In genomic region chr2:234355052-234355720, GRCh38 we compare ENCODE assay signal across 18 cellular contexts.
DNase-seq lines count a peak whose midpoint lies in the region; ATAC-seq, FAIRE-seq and TF ChIP-seq lines count a peak whose summit lies in the region.
"Had no signal": no experiment of that assay in that cellular context is flagged by ENCODE, and none has a peak within 500 bp of the region (broad histone marks: within the 10 kb centered on the region; RNA-seq: fewer than 3 reads in every experiment).

No MANE protein-coding gene starts in this region.

- peaks cover 14% of the 10 kb centered on the region for H3K4me1 Mint-ChIP-seq in glutamatergic neuron (ENCODE audit: low read depth, unreplicated experiment)

- CTCF ChIA-PET in A549 (lab: Yijun Ruan, JAX), result no interaction called here

- H3K9me3 ChIP-seq in A549, result peaks cover 18% of the 10 kb centered on the region

- 86% methylated on average over 10 of the region's 11 CpGs for WGBS in A549 (ENCODE audit: missing lambda C conversion rate)

- DNase-seq in A549 (ENCODE audit: low read depth in 1 of 2, low spot score in 1 of 2) (no peak), GM12865 (ENCODE audit: low read depth) (peak; percentile 20), NCI-H2171 treated with DMSO at 0.1 percent for 48 hours (lab: John Stamatoyannopoulos, UW) (peak; percentile 82), glutamatergic neuron (peak; percentile 36), NCI-H187 treated with DMSO at 0.1 percent for 48 hours (lab: John Stamatoyannopoulos, UW) (no peak), AG20443 (ENCODE audit: low spot score) (no peak)
- DNase-seq in stimulated activated CD4-positive, alpha-beta T cell treated with anti-CD3 and anti-CD28 coated beads, Interleukin-12 subunit alpha, Interleukin-12 subunit beta, amount 100 ng/mL, for 4 hours, result no peak
- DNase-seq: activated CD4-positive, alpha-beta T cell treated with anti-CD3 and anti-CD28 coated beads, Interleukin-2, amount 10 ng/mL, durations not matched to agents 24 days and 14 days; activated naive CD8-positive, alpha-beta T cell treated with anti-CD3 and anti-CD28 coated beads, Interleukin-2, amount 50 U/mL, for 24 hours; activated T-cell treated with anti-CD3 and anti-CD28 coated beads, Interleukin-2, amount 50 U/mL, for 4 hours; cerebellar nuclear complex; DMS79; KBM-7; naive thymus-derived CD8-positive, alpha-beta T cell had no signal

- TF ChIP-seq CTCF in A549 (IDR thresholded peaks at IDR 0.05) (no peak), GM12865 (IDR thresholded peaks at IDR 0.05; ENCODE audit: insufficient read depth, low read depth, low read length, missing control alignments) (no peak), glutamatergic neuron (IDR thresholded peaks at IDR 0.05; ENCODE audit: partially characterized antibody, unreplicated experiment) (no peak)

- no peak for ATAC-seq in A549
- no peak for ATAC-seq in activated CD4-positive, CD25-positive, alpha-beta regulatory T cell treated with anti-CD3 and anti-CD28 coated beads, Interleukin-2, amount 50 U/mL, for 24 hours
- ATAC-seq: activated naive CD8-positive, alpha-beta T cell treated with anti-CD3 and anti-CD28 coated beads, Interleukin-2, amount 50 U/mL, for 24 hours; activated T-cell treated with anti-CD3 and anti-CD28 coated beads, Interleukin-2, amount 50 U/mL, for 4 hours; GM12878; naive thymus-derived CD8-positive, alpha-beta T cell had no signal

- H3K27ac Mint-ChIP-seq in glutamatergic neuron (ENCODE audit: unreplicated experiment), result no peak overlapping the region
- H3K27ac Mint-ChIP-seq: activated naive CD8-positive, alpha-beta T cell treated with anti-CD3 and anti-CD28 coated beads, Interleukin-2, amount 50 U/mL, for 24 hours had no signal

- no peak for TF ChIP-seq EP300 in A549 (IDR thresholded peaks at IDR 0.05)

- FAIRE-seq in A549 (lab: Jason Lieb, UNC), result no peak
- FAIRE-seq: GM12878 had no signal

- H3K27ac ChIP-seq in A549, result peak overlapping the region; percentile 38 to 73; a peak in 4 of 6 replicates
- H3K27ac ChIP-seq: Peyer's patch, tibial nerve had no signal

- POLR2A ChIA-PET in A549 (lab: Yijun Ruan, JAX), result no interaction called here

- no peak overlapping the region for H3K4me2 ChIP-seq in A549

- peaks cover 2% of the 10 kb centered on the region for H3K27me3 Mint-ChIP-seq in glutamatergic neuron (ENCODE audit: unreplicated experiment)
- H3K27me3 Mint-ChIP-seq: activated CD4-positive, alpha-beta T cell treated with anti-CD3 and anti-CD28 coated beads, Interleukin-2, amount 10 ng/mL, durations not matched to agents 24 days and 14 days; activated naive CD8-positive, alpha-beta T cell treated with anti-CD3 and anti-CD28 coated beads, Interleukin-2, amount 50 U/mL, for 24 hours; naive thymus-derived CD8-positive, alpha-beta T cell had no signal

- peaks cover 12% of the 10 kb centered on the region for H3K4me1 ChIP-seq in A549
- H3K4me1 ChIP-seq: Peyer's patch, tibial nerve had no signal

- H3K4me3 ChIP-seq in A549, result no peak overlapping the region
- H3K4me3 ChIP-seq in GM12865 (ENCODE audit: low read depth, low read length), result no peak overlapping the region
- H3K4me3 ChIP-seq: GM12878, Peyer's patch, tibial nerve had no signal

- no peak for TF ChIP-seq POLR2A in A549 (IDR thresholded peaks at IDR 0.05; ENCODE audit: low read length)

- peaks cover 3% of the 10 kb centered on the region for H3K9me3 Mint-ChIP-seq in glutamatergic neuron (ENCODE audit: unreplicated experiment)

- no peak overlapping the region for H3K4me3 Mint-ChIP-seq in glutamatergic neuron (ENCODE audit: unreplicated experiment)
- H3K4me3 Mint-ChIP-seq: activated CD4-positive, alpha-beta T cell treated with anti-CD3 and anti-CD28 coated beads, Interleukin-2, amount 10 ng/mL, durations not matched to agents 24 days and 14 days; activated naive CD8-positive, alpha-beta T cell treated with anti-CD3 and anti-CD28 coated beads, Interleukin-2, amount 50 U/mL, for 24 hours; activated T-cell treated with anti-CD3 and anti-CD28 coated beads, Interleukin-2, amount 50 U/mL, for 4 hours had no signal

- TF ChIP-seq RAD21 in A549 (conservative IDR thresholded peaks at IDR 0.05 in 1 of 2, IDR thresholded peaks at IDR 0.05 in 1 of 2), result no peak

- peaks cover 20% of the 10 kb centered on the region for H3K36me3 Mint-ChIP-seq in glutamatergic neuron (ENCODE audit: unreplicated experiment)

TF ChIP-seq in A549, 52 proteins besides CTCF, POLR2A, EP300 and RAD21:
- no peak for TF ChIP-seq RCOR1 (IDR thresholded peaks at IDR 0.05; ENCODE audit: low read depth, low read length)
- TF ChIP-seq E2F6 (IDR thresholded peaks at IDR 0.05; ENCODE audit: borderline replicate concordance, low read depth), result no peak
- TF ChIP-seq RARB (CRISPR knock-in tag; IDR thresholded peaks at IDR 0.05), result no peak
- no peak for TF ChIP-seq SREBF2 (IDR thresholded peaks at IDR 0.05)
- TF ChIP-seq ZNF302 (CRISPR knock-in tag; IDR thresholded peaks at IDR 0.05), result no peak
- no peak for TF ChIP-seq ZSCAN20 (CRISPR knock-in tag; IDR thresholded peaks at IDR 0.05)
- TF ChIP-seq PBX3 (IDR thresholded peaks at IDR 0.05), result no peak
- no peak for TF ChIP-seq HEYL (CRISPR knock-in tag; IDR thresholded peaks at IDR 0.05)
- TF ChIP-seq HDAC2 (IDR thresholded peaks at IDR 0.05), result no peak
- no peak for TF ChIP-seq TP53 (CRISPR knock-in tag; IDR thresholded peaks at IDR 0.05)
- no peak for TF ChIP-seq MAZ (IDR thresholded peaks at IDR 0.05; ENCODE audit: borderline replicate concordance, low read depth, low read length)
- no peak for TF ChIP-seq RNF2 (IDR thresholded peaks at IDR 0.05; ENCODE audit: borderline replicate concordance, low read depth)
- TF ChIP-seq EHMT2 (IDR thresholded peaks at IDR 0.05; ENCODE audit: low read depth), result no peak
- TF ChIP-seq NR3C1 (IDR thresholded peaks at IDR 0.05), result no peak

Comparison
In these comparisons a context has a peak if more than half of its experiments do, and no peak if none do; other contexts are left out.
1. DNase-seq: peak in GM12865 (single experiment), NCI-H2171 treated with DMSO at 0.1 percent for 48 hours (single experiment) and glutamatergic neuron (single experiment); none in A549 (0 of 2), stimulated activated CD4-positive, alpha-beta T cell treated with anti-CD3 and anti-CD28 coated beads, Interleukin-12 subunit alpha, Interleukin-12 subunit beta, amount 100 ng/mL, for 4 hours (single experiment), NCI-H187 treated with DMSO at 0.1 percent for 48 hours (single experiment) and AG20443 (single experiment).